ENCODE assay signal across 8 cellular contexts in the genomic region with DNA sequence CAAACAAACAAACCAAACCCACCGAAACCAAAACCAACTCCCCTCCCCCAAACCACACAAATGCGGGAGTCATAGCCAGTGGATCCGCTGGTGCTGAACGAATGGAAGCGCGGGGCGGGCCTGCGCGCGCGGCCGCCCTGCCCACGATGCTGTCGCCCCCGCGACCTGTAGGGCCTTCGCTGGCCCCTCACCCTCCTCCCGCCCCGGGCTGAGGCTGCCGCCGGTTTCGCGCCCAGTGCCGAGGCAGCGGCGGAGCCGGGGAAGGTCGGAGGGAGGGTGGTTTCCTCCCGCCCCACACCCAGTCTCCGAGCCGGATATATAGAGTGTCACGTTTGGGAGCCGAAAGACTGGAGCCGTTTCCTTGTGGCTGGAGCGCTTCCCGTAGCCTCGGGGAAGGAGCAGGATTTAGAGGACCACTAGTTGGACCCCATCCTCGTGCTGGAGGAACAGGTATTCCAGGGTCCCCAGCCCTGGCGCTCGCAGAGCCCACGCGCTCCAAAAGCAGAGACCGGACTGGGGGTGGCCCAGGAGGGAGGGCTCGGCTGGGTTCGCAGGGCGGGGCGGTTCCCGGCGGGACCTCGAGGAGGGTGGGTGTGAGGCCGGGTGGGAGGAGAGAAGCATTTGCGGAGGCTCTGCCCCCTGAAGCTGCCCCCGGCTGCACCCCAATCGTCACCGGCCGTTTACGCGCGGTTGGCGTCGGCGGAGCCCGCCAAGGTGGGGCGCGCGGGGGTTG. TPM values are rescaled to one million over a fixed set of nuclear protein-coding genes. Genes with fewer than 3 reads are reported as not detected.
A peak's percentile ranks its signal among the peaks of the same experiment; 100 is the strongest.
DNase-seq lines count a peak whose midpoint lies in the region; TF ChIP-seq lines count a peak whose summit lies in the region.

Gene FAR2, plus strand, starts transcription at position 321 of the 733 bp plus-strand sequence. CDS start 121,172 bp downstream, outside the sequence.

- H3K9me3 ChIP-seq in hepatocyte (ENCODE audit: low read depth) = no peaks in the 10 kb centered on the region

- WGBS in hepatocyte (ENCODE audit: low lambda C conversion rate, missing lambda C conversion rate) = 2% methylated on average over 56 of the region's 66 CpGs

- H3K36me3 ChIP-seq in hepatocyte (replicated peaks; ENCODE audit: insufficient read depth, low read depth) = no peaks in the 10 kb centered on the region

- H3K4me3 ChIP-seq in AG09309 (ENCODE audit: control insufficient read depth, low read depth, low read length) (peak within 1 kb of the TSS; percentile 77), HL-60 (replicated peaks; ENCODE audit: insufficient read depth, low read length) (peak within 1 kb of the TSS; percentile 68), astrocyte of the spinal cord (ENCODE audit: low read depth, low read length) (peak within 1 kb of the TSS; percentile 72), hepatocyte (peak within 1 kb of the TSS; percentile 85)

- H3K27me3 ChIP-seq in HL-60 (ENCODE audit: insufficient read depth, poor library complexity, severe bottlenecking) (no peaks in the 10 kb centered on the region), hepatocyte (peaks cover 4% of the 10 kb centered on the region)

- no peak for DNase-seq in AG09309 (ENCODE audit: low read depth)
- DNase-seq in HL-60 (ENCODE audit: low read depth in 1 of 2, low spot score in 1 of 2) = peak; percentile 69 to 79
- peak; percentile 52 for DNase-seq in astrocyte of the spinal cord (ENCODE audit: low read depth, low spot score)
- DNase-seq in hepatocyte (ENCODE audit: low spot score) = peak; percentile 63
- peak; percentile 85 for DNase-seq in retina
- DNase-seq in KG1 (lab: John Stamatoyannopoulos, UW) = no peak

- H4K20me1 ChIP-seq in hepatocyte (ENCODE audit: insufficient read depth, poor library complexity, severe bottlenecking) = no peaks in the 10 kb centered on the region

- peak within 1 kb of the TSS; percentile 94 for H3K27ac ChIP-seq in HL-60 (replicated peaks)
- H3K27ac ChIP-seq in hepatocyte = peak within 1 kb of the TSS; percentile 59

- TF ChIP-seq CTCF in AG09309 (IDR thresholded peaks at IDR 0.05; ENCODE audit: control insufficient read depth, insufficient read depth, low read depth, low read length, missing control alignments) (no peak), HL-60 (IDR thresholded peaks at IDR 0.05; ENCODE audit: insufficient read depth, low read length) (no peak), astrocyte of the spinal cord (IDR thresholded peaks at IDR 0.05; ENCODE audit: low read depth, low read length) (no peak), hepatocyte (IDR thresholded peaks at IDR 0.05; ENCODE audit: poor library complexity) (no peak)

- H2AFZ ChIP-seq in hepatocyte = peak within 1 kb of the TSS; percentile 95

- no peaks in the 10 kb centered on the region for H3K79me2 ChIP-seq in hepatocyte

- H3K4me1 ChIP-seq in hepatocyte (ENCODE audit: insufficient read depth) = no peaks in the 10 kb centered on the region

- peak within 1 kb of the TSS; percentile 90 for H3K4me2 ChIP-seq in hepatocyte

- intact Hi-C loops in T-helper 2 cell treated with Interferon-gamma antibody and Interleukin-4, amounts not matched to agents 100 ng/mL and 5 ng/mL, for 36 hours (cut with micrococcal nuclease) = loop anchor here (1.0 to 10.0 kb wide), 3 partner anchors 15 to 1606 kb away; partner anchors contain the start of gene CAPRIN2

- peak; percentile 72 for TF ChIP-seq POLR2A in GM18951 (IDR thresholded peaks at IDR 0.05; ENCODE audit: extremely low read depth, insufficient read depth, insufficient read length)

- H3K9me2 ChIP-seq in hepatocyte (replicated peaks; ENCODE audit: insufficient read depth) = no peaks in the 10 kb centered on the region

- in situ Hi-C loops in GM18951 (cut with MboI; ENCODE audit: low sequenced_read_pairs, unreplicated experiment) = no loop called here
- in situ Hi-C loops in astrocyte of the spinal cord (cut with HindIII; ENCODE audit: low sequenced_read_pairs) = no loop called here

RNA-seq across cellular contexts. Expression of gene FAR2, which starts in this region (rescaled TPM):
- 10.6 and 12.8 TPM in 2 replicates for total RNA-seq in T-helper 2 cell treated with Interferon-gamma antibody and Interleukin-4, amounts not matched to agents 100 ng/mL and 5 ng/mL, for 36 hours
- total RNA-seq in hepatocyte = 4.4 and 5.2 TPM in 2 replicates
- 2.4 and 2.7 TPM in 2 replicates for polyA plus RNA-seq in hepatocyte

Comparison
In these comparisons a context has a peak if more than half of its experiments do, and no peak if none do; other contexts are left out.
1. DNase-seq: peak in HL-60 (2 of 2), astrocyte of the spinal cord (single experiment), hepatocyte (single experiment) and retina (single experiment); none in AG09309 (single experiment) and KG1 (single experiment).
2. Peak in every context shown above with its lines, with median percentiles within 50 percentile points of each other: H3K4me3 ChIP-seq.